Comparison of ENCODE assay signal across 9 cellular contexts in the genomic region with DNA sequence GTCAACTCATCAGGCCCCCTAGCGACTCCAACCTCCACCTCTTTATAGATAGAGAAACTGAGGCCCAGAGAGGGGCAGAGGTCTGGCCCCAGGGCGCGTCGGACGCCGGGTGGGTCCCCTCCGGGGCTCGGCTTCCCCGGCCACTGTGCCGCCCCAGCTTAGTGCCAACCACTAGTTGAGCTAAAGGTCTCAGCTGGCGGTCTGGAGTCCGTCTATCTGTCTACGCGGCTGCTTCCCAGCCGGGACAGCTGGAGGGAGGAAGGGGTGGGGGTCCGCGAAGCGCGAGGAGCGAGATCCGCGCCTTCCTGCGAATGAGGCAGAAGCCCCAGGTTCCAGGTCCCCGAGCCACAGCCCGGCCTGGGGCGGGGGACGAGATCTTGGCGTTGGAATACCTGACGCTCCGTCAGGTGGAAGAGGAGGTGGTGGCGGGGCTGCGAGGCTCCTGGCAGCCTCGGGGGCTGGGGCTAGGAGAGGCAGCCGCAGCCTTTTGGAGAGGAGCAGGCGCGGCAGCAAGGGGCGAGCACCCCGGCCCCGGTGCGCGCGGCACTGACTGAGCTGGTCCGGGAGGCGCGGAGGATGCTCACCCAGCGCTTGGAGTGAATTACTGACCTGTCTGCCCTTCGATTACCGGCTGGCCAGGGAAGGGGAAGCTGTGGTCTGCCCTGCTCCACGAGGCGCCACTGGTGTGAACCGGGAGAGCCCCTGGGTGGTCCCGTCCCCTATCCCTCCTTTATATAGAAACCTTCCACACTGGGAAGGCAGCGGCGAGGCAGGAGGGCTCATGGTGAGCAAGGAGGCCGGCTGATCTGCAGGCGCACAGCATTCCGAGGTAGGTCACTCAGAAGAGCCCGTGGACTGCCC. TPM values are rescaled to one million over a fixed set of nuclear protein-coding genes. Genes with fewer than 3 reads are reported as not detected.
DNase-seq lines count a peak whose midpoint lies in the region; ATAC-seq lines count a peak whose summit lies in the region.
"Had no signal": no experiment of that assay in that cellular context is flagged by ENCODE, and none has a peak within 500 bp of the region (broad histone marks: within the 10 kb centered on the region; RNA-seq: fewer than 3 reads in every experiment).

No MANE protein-coding gene starts in this region.

- H3K4me1 ChIP-seq in CD4-positive, alpha-beta memory T cell (ENCODE audit: insufficient read depth, low read length) = peaks cover 7% of the 10 kb centered on the region
- H3K4me1 ChIP-seq in right cardiac atrium (ENCODE audit: control insufficient read depth, insufficient read depth, low read length) = peaks cover 2% of the 10 kb centered on the region
- H3K4me1 ChIP-seq in rectal smooth muscle tissue (ENCODE audit: control insufficient read depth, insufficient read depth, low read length) = peaks cover 10% of the 10 kb centered on the region

- no peaks in the 10 kb centered on the region for H3K36me3 Mint-ChIP-seq in CD4-positive, alpha-beta memory T cell
- no peaks in the 10 kb centered on the region for H3K36me3 Mint-ChIP-seq in activated naive CD8-positive, alpha-beta T cell treated with anti-CD3 and anti-CD28 coated beads for 36 hours

- intact Hi-C loops in CD4-positive, alpha-beta memory T cell (cut with micrococcal nuclease) = no loop called here
- intact Hi-C loops in right cardiac atrium (cut with DNase I) = loop anchor here in 1 of 4 donors (10.0 kb wide), 1 partner anchor 48 kb away; no protein-coding TSS in a partner anchor

- peaks cover 0 to 12% (median 6%) of the 10 kb centered on the region in 4 donors for H3K4me1 Mint-ChIP-seq in CD4-positive, alpha-beta memory T cell
- H3K4me1 Mint-ChIP-seq in activated naive CD8-positive, alpha-beta T cell treated with anti-CD3 and anti-CD28 coated beads for 36 hours = peaks cover 1% of the 10 kb centered on the region

- peaks cover 25 to 35% of the 10 kb centered on the region in 2 donors for H3K27me3 Mint-ChIP-seq in CD4-positive, alpha-beta memory T cell
- H3K27me3 Mint-ChIP-seq in activated naive CD8-positive, alpha-beta T cell treated with anti-CD3 and anti-CD28 coated beads for 36 hours = peaks cover 46% of the 10 kb centered on the region

- no peaks in the 10 kb centered on the region for H3K9me3 Mint-ChIP-seq in CD4-positive, alpha-beta memory T cell
- H3K9me3 Mint-ChIP-seq in activated naive CD8-positive, alpha-beta T cell treated with anti-CD3 and anti-CD28 coated beads for 36 hours = no peaks in the 10 kb centered on the region

- no peak overlapping the region for H3K27ac ChIP-seq in CD4-positive, alpha-beta memory T cell (ENCODE audit: low read depth, low read length)
- H3K27ac ChIP-seq in right cardiac atrium (ENCODE audit: low read length) (no peak overlapping the region), rectal smooth muscle tissue (ENCODE audit: low read depth, low read length) (peak overlapping the region; percentile 66)

- no peak for DNase-seq in CD4-positive, alpha-beta memory T cell
- no peak for DNase-seq in activated naive CD8-positive, alpha-beta T cell treated with anti-CD3 and anti-CD28 coated beads for 36 hours
- DNase-seq in right cardiac atrium = peak in 2 of 3 donors; percentile 67 to 68
- DNase-seq in NCI-H2171 (lab: John Stamatoyannopoulos, UW) = no peak
- no peak for DNase-seq in NCI-H510A treated with DMSO at 0.1 percent for 48 hours (lab: John Stamatoyannopoulos, UW)
- DNase-seq: RPMI8226 had no signal

- H3K4me3 Mint-ChIP-seq in CD4-positive, alpha-beta memory T cell = peak overlapping the region in 6 of 8 donors; percentile 29 to 74 (median 57)
- peak overlapping the region; percentile 14 for H3K4me3 Mint-ChIP-seq in activated naive CD8-positive, alpha-beta T cell treated with anti-CD3 and anti-CD28 coated beads for 36 hours

- POLR2A ChIA-PET in CD4-positive, alpha-beta memory T cell (lab: Charles Lee; ENCODE audit: partially characterized antibody) = no interaction called here

- H3K9ac ChIP-seq in rectal smooth muscle tissue (ENCODE audit: low read length) = no peak overlapping the region

- peaks cover 19% of the 10 kb centered on the region for H3K27me3 ChIP-seq in CD4-positive, alpha-beta memory T cell (ENCODE audit: insufficient read depth, low read length)
- H3K27me3 ChIP-seq in right cardiac atrium (ENCODE audit: control insufficient read depth, insufficient read depth) (no peaks in the 10 kb centered on the region), rectal smooth muscle tissue (ENCODE audit: control insufficient read depth, insufficient read depth, low read length) (peaks cover 4% of the 10 kb centered on the region)

- 19% methylated on average over 58 of the region's 58 CpGs for WGBS in right cardiac atrium

- no peak overlapping the region for H3K27ac Mint-ChIP-seq in CD4-positive, alpha-beta memory T cell
- H3K27ac Mint-ChIP-seq in activated naive CD8-positive, alpha-beta T cell treated with anti-CD3 and anti-CD28 coated beads for 36 hours = no peak overlapping the region

- no peak overlapping the region for H3K4me3 ChIP-seq in CD4-positive, alpha-beta memory T cell (ENCODE audit: low read length in 2 of 2)
- H3K4me3 ChIP-seq in right cardiac atrium (ENCODE audit: low read length) = peak overlapping the region; percentile 66
- H3K4me3 ChIP-seq in rectal smooth muscle tissue (ENCODE audit: low read length) = peak overlapping the region; percentile 63

- H3K36me3 ChIP-seq in CD4-positive, alpha-beta memory T cell (ENCODE audit: insufficient read depth, low read length) = no peaks in the 10 kb centered on the region
- no peaks in the 10 kb centered on the region for H3K36me3 ChIP-seq in rectal smooth muscle tissue (ENCODE audit: control insufficient read depth, insufficient read depth, low read length)

- H3K9me3 ChIP-seq in CD4-positive, alpha-beta memory T cell (ENCODE audit: control insufficient read depth in 1 of 2, low read length in 2 of 2) = no peaks in the 10 kb centered on the region
- H3K9me3 ChIP-seq in right cardiac atrium (ENCODE audit: control insufficient read depth, low read length) = no peaks in the 10 kb centered on the region

- CTCF ChIA-PET in CD4-positive, alpha-beta memory T cell (lab: Charles Lee; ENCODE audit: partially characterized antibody) = no interaction called here

- peak in 1 of 2 donors; percentile 17 for ATAC-seq in right cardiac atrium
- no peak for ATAC-seq in GM19023 (IDR thresholded peaks at IDR 0.05; ENCODE audit: unreplicated experiment)
- ATAC-seq in HG03354 (IDR thresholded peaks at IDR 0.05; ENCODE audit: poor library complexity, severe bottlenecking, unreplicated experiment) = no peak

RNA-seq across cellular contexts. Expression of a gene that starts 0.9 kb away (rescaled TPM):
- total RNA-seq in CD4-positive, alpha-beta memory T cell = not detected
- polyA plus RNA-seq in CD4-positive, alpha-beta memory T cell = not detected
- not detected for total RNA-seq in activated naive CD8-positive, alpha-beta T cell treated with anti-CD3 and anti-CD28 coated beads for 36 hours
- 10 to 100 TPM; 36.5 to 62.4 (median 48.9) TPM for total RNA-seq in right cardiac atrium
- 40.7 TPM for polyA plus RNA-seq in right cardiac atrium

Comparison
In these comparisons a context has a peak if more than half of its experiments do, and no peak if none do; other contexts are left out.
1. DNase-seq: peak in right cardiac atrium (2 of 3); none in CD4-positive, alpha-beta memory T cell (0 of 5), activated naive CD8-positive, alpha-beta T cell treated with anti-CD3 and anti-CD28 coated beads for 36 hours (single experiment), NCI-H2171 (single experiment) and NCI-H510A treated with DMSO at 0.1 percent for 48 hours (single experiment).
2. H3K4me3 ChIP-seq: peak in right cardiac atrium (single experiment) and rectal smooth muscle tissue (single experiment); none in CD4-positive, alpha-beta memory T cell (0 of 2).
3. RNA of a gene that starts 0.9 kb away (total RNA-seq): 36.5 to 62.4 TPM in right cardiac atrium; not detected in CD4-positive, alpha-beta memory T cell and not detected in activated naive CD8-positive, alpha-beta T cell treated with anti-CD3 and anti-CD28 coated beads for 36 hours; every median in the first group is over 10 times any median in the second.